Comparison of ENCODE assay signal across 1 cellular context in genomic region chrX:119899125-119899524, GRCh38.
TF ChIP-seq lines count a peak whose summit lies in the region.

No MANE protein-coding gene starts in this region.

TF ChIP-seq in H1, 55 proteins besides CTCF, POLR2A, EP300 and RAD21:
- TF ChIP-seq CTBP2 (IDR thresholded peaks at IDR 0.05; ENCODE audit: borderline replicate concordance, insufficient read depth, insufficient read length, low read length) (no peak), SAP30 (IDR thresholded peaks at IDR 0.05; ENCODE audit: insufficient read depth, insufficient replicate concordance, low read length) (no peak), JUND (IDR thresholded peaks at IDR 0.05; ENCODE audit: low read length) (no peak), TAF1 (IDR thresholded peaks at IDR 0.05; ENCODE audit: low read depth, low read length) (no peak), TCF12 (IDR thresholded peaks at IDR 0.05; ENCODE audit: low read depth, low read length) (no peak), SIRT6 (IDR thresholded peaks at IDR 0.05; ENCODE audit: low read length) (no peak), CHD2 (IDR thresholded peaks at IDR 0.05; ENCODE audit: low read length) (no peak)
- TF ChIP-seq, protein P1, sequence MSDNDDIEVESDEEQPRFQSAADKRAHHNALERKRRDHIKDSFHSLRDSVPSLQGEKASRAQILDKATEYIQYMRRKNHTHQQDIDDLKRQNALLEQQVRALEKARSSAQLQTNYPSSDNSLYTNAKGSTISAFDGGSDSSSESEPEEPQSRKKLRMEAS (IDR thresholded peaks at IDR 0.05) = no peak
- TF ChIP-seq, protein P2, sequence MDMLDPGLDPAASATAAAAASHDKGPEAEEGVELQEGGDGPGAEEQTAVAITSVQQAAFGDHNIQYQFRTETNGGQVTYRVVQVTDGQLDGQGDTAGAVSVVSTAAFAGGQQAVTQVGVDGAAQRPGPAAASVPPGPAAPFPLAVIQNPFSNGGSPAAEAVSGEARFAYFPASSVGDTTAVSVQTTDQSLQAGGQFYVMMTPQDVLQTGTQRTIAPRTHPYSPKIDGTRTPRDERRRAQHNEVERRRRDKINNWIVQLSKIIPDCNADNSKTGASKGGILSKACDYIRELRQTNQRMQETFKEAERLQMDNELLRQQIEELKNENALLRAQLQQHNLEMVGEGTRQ (IDR thresholded peaks at IDR 0.05; ENCODE audit: low read length) = no peak
